Comparison of ENCODE assay signal across 2 cellular contexts in the genomic region with DNA sequence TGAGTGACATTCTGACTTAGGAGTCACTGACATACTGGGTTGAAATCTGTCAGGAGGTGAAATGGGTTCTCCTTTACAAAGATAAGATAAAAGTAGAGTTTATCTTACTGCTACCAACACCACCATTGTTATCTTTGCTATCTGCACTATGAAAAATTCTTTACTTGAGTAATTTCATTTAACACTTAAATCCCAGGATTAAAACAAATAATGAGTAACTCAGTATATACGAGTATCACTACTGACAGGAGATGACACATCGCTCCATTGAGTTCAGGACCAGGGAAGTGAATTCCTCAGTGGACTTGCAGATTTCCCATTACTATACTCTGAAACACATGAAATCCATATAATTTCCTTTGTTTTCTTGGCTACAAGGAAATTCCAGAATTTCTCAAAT.
TF ChIP-seq lines count a peak whose summit lies in the region.

No MANE protein-coding gene starts in this region.

TF ChIP-seq in IMR-90, 13 proteins besides CTCF, POLR2A, EP300 and RAD21 (continued from another document):
- TF ChIP-seq, protein P1, sequence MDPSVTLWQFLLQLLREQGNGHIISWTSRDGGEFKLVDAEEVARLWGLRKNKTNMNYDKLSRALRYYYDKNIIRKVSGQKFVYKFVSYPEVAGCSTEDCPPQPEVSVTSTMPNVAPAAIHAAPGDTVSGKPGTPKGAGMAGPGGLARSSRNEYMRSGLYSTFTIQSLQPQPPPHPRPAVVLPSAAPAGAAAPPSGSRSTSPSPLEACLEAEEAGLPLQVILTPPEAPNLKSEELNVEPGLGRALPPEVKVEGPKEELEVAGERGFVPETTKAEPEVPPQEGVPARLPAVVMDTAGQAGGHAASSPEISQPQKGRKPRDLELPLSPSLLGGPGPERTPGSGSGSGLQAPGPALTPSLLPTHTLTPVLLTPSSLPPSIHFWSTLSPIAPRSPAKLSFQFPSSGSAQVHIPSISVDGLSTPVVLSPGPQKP (IDR thresholded peaks at IDR 0.05; ENCODE audit: borderline replicate concordance, low read depth, low read length): no peak
- TF ChIP-seq SMC3 (IDR thresholded peaks at IDR 0.05; ENCODE audit: low read depth, low read length) (no peak), MAZ (IDR thresholded peaks at IDR 0.05; ENCODE audit: borderline replicate concordance, low read depth, low read length) (no peak), CEBPB (IDR thresholded peaks at IDR 0.05; ENCODE audit: low read depth, low read length) (no peak), CHD1 (IDR thresholded peaks at IDR 0.05; ENCODE audit: low read depth, low read length) (no peak), RCOR1 (IDR thresholded peaks at IDR 0.05; ENCODE audit: insufficient replicate concordance, low read length) (no peak)
- TF ChIP-seq, protein P2, sequence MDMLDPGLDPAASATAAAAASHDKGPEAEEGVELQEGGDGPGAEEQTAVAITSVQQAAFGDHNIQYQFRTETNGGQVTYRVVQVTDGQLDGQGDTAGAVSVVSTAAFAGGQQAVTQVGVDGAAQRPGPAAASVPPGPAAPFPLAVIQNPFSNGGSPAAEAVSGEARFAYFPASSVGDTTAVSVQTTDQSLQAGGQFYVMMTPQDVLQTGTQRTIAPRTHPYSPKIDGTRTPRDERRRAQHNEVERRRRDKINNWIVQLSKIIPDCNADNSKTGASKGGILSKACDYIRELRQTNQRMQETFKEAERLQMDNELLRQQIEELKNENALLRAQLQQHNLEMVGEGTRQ (IDR thresholded peaks at IDR 0.05; ENCODE audit: low read depth, low read length): no peak

TF ChIP-seq in SK-N-SH treated with all-trans-retinoic acid at 6 μM for 48 hours, 23 proteins besides CTCF, POLR2A, EP300 and RAD21 (continued from another document):
- TF ChIP-seq, protein P3, sequence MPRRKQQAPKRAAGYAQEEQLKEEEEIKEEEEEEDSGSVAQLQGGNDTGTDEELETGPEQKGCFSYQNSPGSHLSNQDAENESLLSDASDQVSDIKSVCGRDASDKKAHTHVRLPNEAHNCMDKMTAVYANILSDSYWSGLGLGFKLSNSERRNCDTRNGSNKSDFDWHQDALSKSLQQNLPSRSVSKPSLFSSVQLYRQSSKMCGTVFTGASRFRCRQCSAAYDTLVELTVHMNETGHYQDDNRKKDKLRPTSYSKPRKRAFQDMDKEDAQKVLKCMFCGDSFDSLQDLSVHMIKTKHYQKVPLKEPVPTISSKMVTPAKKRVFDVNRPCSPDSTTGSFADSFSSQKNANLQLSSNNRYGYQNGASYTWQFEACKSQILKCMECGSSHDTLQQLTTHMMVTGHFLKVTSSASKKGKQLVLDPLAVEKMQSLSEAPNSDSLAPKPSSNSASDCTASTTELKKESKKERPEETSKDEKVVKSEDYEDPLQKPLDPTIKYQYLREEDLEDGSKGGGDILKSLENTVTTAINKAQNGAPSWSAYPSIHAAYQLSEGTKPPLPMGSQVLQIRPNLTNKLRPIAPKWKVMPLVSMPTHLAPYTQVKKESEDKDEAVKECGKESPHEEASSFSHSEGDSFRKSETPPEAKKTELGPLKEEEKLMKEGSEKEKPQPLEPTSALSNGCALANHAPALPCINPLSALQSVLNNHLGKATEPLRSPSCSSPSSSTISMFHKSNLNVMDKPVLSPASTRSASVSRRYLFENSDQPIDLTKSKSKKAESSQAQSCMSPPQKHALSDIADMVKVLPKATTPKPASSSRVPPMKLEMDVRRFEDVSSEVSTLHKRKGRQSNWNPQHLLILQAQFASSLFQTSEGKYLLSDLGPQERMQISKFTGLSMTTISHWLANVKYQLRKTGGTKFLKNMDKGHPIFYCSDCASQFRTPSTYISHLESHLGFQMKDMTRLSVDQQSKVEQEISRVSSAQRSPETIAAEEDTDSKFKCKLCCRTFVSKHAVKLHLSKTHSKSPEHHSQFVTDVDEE (CRISPR knock-in tag; IDR thresholded peaks at IDR 0.05): no peak
